Comparison of ENCODE assay signal across 1 cellular context in the genomic region with DNA sequence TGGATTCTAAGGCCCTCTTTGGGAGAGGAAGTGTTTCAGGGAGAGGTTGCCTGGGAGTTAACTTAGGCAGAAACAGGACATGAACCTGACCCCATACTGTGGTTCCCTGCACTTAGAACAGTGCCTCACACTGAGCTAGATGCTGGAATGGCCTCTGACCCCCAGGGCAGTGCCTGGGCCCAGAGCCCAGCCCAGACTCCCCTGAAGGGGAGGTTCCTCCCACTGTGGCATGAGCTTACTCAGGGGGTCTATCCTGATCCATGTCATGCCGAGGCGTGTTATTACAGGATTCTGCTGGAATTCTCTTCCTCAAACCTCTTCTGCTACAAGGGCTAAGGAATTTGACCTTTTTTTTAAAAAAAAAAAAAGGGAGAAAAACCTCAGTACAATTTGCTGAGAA.
TF ChIP-seq lines count a peak whose summit lies in the region.

No MANE protein-coding gene starts in this region.

TF ChIP-seq in HEK293, 187 proteins besides CTCF, POLR2A, EP300 and RAD21 (continued from another document):
- TF ChIP-seq, protein P1, sequence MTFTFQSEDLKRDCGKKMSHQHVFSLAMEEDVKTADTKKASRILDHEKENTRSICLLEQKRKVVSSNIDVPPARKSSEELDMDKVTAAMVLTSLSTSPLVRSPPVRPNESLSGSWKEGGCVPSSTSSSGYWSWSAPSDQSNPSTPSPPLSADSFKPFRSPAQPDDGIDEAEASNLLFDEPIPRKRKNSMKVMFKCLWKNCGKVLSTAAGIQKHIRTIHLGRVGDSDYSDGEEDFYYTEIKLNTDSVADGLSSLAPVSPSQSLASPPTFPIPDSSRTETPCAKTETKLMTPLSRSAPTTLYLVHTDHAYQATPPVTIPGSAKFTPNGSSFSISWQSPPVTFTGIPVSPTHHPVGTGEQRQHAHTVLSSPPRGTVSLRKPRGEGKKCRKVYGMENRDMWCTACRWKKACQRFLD (tag by site-specific recombination; IDR thresholded peaks at IDR 0.05) = no peak
- no peak for TF ChIP-seq ZNF175 (tag by site-specific recombination; IDR thresholded peaks at IDR 0.05)
- TF ChIP-seq, protein P2, sequence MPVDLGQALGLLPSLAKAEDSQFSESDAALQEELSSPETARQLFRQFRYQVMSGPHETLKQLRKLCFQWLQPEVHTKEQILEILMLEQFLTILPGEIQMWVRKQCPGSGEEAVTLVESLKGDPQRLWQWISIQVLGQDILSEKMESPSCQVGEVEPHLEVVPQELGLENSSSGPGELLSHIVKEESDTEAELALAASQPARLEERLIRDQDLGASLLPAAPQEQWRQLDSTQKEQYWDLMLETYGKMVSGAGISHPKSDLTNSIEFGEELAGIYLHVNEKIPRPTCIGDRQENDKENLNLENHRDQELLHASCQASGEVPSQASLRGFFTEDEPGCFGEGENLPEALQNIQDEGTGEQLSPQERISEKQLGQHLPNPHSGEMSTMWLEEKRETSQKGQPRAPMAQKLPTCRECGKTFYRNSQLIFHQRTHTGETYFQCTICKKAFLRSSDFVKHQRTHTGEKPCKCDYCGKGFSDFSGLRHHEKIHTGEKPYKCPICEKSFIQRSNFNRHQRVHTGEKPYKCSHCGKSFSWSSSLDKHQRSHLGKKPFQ (tag by site-specific recombination; IDR thresholded peaks at IDR 0.05) = no peak
